8 cellular contexts compared by ENCODE assay signal in the genomic region with DNA sequence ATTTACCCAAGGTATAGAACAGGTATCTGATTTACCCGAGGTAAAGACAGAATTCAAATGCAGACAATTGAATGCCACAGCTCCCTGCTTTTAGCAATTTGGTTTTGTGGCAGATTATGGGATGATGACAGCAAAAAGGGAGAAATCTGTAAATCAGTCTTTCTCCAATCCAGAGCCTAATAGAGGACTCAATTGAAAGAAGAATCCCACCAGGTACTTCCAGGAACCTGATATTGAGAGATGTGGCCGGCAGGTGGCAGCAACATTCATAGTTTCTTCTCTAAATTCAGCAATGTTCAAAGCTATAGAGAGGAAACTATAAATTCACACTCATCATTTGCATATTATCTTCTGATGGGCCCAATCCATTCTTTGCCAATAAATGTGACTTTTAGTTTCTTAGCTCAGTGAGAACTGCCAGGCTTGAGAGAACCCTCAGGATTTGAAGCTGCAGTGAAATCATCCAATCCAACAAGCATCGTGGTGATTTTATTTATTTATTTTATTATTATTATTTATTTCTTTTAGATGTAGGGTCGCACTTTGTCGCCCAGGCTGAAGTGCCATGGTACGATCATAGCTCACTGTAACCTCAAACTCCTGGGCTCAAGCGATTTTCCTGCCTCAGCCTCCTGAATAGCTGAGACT. TPM values are rescaled to one million over a fixed set of nuclear protein-coding genes. Genes with fewer than 3 reads are reported as not detected.
DNase-seq lines count a peak whose midpoint lies in the region; ATAC-seq and TF ChIP-seq lines count a peak whose summit lies in the region.

No MANE protein-coding gene starts in this region.

- ATAC-seq in Right ventricle myocardium superior (ENCODE audit: poor library complexity), result peak; percentile 52
- no peak for ATAC-seq in Right ventricle myocardium inferior
- peak; percentile 79 for ATAC-seq in left lung
- no peak for ATAC-seq in HG02981 (IDR thresholded peaks at IDR 0.05; ENCODE audit: unreplicated experiment)

- peak; percentile 43 to 75 for TF ChIP-seq CTCF in left lung (IDR thresholded peaks at IDR 0.05)

- H3K27ac ChIP-seq in caudate nucleus (ENCODE audit: low read depth, low read length) (no peak overlapping the region), left lung (no peak overlapping the region)

- intact Hi-C loops in Right ventricle myocardium superior (cut with DNase I) (no loop called here), Right ventricle myocardium inferior (cut with DNase I) (loop anchor here (10.0 kb wide), 2 partner anchors 245 to 515 kb away; no protein-coding TSS in a partner anchor), left lung (cut with DNase I) (loop anchor here in 1 of 2 donors (10.0 kb wide), 1 partner anchor 245 kb away; no protein-coding TSS in a partner anchor)

- no peaks in the 10 kb centered on the region for H3K36me3 ChIP-seq in left lung

- no peak overlapping the region for H3K4me3 ChIP-seq in left lung

- H3K9me3 ChIP-seq in left lung, result no peaks in the 10 kb centered on the region

- peaks cover 0 to under 1% of the 10 kb centered on the region in 2 donors for H3K4me1 ChIP-seq in left lung

- peak; percentile 81 for DNase-seq in Right ventricle myocardium superior
- no peak for DNase-seq in Right ventricle myocardium inferior (ENCODE audit: missing footprints)
- DNase-seq in NCI-H2227 treated with DMSO at 0.1 percent for 48 hours (lab: John Stamatoyannopoulos, UW), result peak; percentile 50
- DNase-seq in activated CD4-positive, CD25-positive, alpha-beta regulatory T cell (lab: John Stamatoyannopoulos, UW), result peak; percentile 41 to 56 (median 47)
- DNase-seq in caudate nucleus (lab: John Stamatoyannopoulos, UW), result peak in 48 of 61 donors; percentile 0 to 76 (median 12)
- DNase-seq in left lung, result peak; percentile 59 to 81
- DNase-seq in stimulated activated CD4-positive, alpha-beta T cell treated with anti-CD3 and anti-CD28 coated beads, TNF-alpha, amount 100 ng/mL, for 4 hours (ENCODE audit: low read depth in 3 of 3), result peak; percentile 40 to 49 (median 48)

- H3K27me3 ChIP-seq in left lung, result no peaks in the 10 kb centered on the region

RNA-seq across cellular contexts. Expression of a gene that starts 9.8 kb away (rescaled TPM):
- 14.9 TPM for total RNA-seq in Right ventricle myocardium superior
- 18.1 TPM for total RNA-seq in Right ventricle myocardium inferior
- total RNA-seq in left lung, result 10 to 100 TPM; 39.7 to 40.6 TPM

RNA-seq across cellular contexts. Expression of a gene that starts 30.9 kb away (rescaled TPM):
- total RNA-seq in Right ventricle myocardium superior, result 9.7 TPM
- 10.6 TPM for total RNA-seq in Right ventricle myocardium inferior
- total RNA-seq in left lung, result 10 to 100 TPM; 13.2 to 16.6 TPM

Comparison
In these comparisons a context has a peak if more than half of its experiments do, and no peak if none do; other contexts are left out.
1. ATAC-seq: peak in Right ventricle myocardium superior (single experiment) and left lung (single experiment); none in Right ventricle myocardium inferior (single experiment) and HG02981 (single experiment).